Comparison of ENCODE assay signal across 25 cellular contexts in the genomic region with DNA sequence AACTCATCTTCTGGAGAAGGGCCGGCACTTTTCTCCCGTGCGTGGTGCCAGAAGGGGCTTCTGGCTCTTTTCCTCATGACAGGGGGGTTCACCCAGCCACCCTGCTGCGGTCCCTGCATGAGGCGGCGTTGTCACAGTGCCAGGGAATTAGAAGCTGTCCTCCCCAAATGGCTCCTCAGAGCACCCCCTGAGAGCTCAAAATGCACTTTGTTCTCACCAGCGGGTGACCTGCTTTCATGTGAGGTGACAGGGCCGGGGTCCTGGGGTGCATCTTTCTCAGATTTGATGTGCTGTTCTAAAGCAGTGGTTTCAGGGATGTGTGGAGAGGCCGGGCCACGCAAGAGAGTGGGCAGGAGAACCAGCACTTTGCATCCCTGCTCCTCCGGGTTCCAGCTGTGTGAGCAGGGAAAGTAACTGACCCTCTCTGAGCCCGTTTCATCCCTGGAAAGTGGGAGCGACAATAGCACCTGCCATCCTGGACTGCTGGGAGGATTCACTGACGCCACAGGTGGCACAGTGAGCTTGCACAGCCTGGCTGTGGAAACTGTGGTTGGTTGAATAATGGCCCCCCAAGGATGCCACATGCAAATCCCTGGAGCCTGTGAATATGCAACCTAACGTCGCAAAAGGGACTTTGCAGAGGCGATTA.
"Had no signal": no experiment of that assay in that cellular context is flagged by ENCODE, and none has a peak within 500 bp of the region (broad histone marks: within the 10 kb centered on the region; RNA-seq: fewer than 3 reads in every experiment).

No MANE protein-coding gene starts in this region.

- H3K4me1 ChIP-seq: parathyroid adenoma had no signal

- H3K27ac ChIP-seq: epithelial cell of prostate, foreskin keratinocyte, parathyroid adenoma, tibial artery had no signal

- H2AFZ ChIP-seq: parathyroid adenoma had no signal

- H3K9me3 Mint-ChIP-seq: activated CD4-positive, alpha-beta memory T cell treated with anti-CD3 and anti-CD28 coated beads for 36 hours; activated naive CD4-positive, alpha-beta T cell treated with anti-CD3 and anti-CD28 coated beads for 36 hours; activated naive CD8-positive, alpha-beta T cell treated with anti-CD3 and anti-CD28 coated beads, Interleukin-2, amount 10 ng/mL, durations not matched to agents 7 days and 5 days; activated T-cell treated with anti-CD3 and anti-CD28 coated beads, Interleukin-2, amount 50 U/mL, for 72 hours; endodermal cell; natural killer cell; stimulated activated naive CD8-positive, alpha-beta T cell treated with anti-CD3 and anti-CD28 coated beads, Interleukin-15, Interleukin-2, amounts not matched to agents 100 ng/mL and 50 ng/mL, for 24 hours; T-helper 1 cell treated with Interleukin-12 subunit alpha and Interleukin-12 subunit beta and Interleukin-4 antibody, amounts not matched to agents 30 μg/mL and 1 μg/mL, for 36 hours had no signal

- ATAC-seq: activated T-cell treated with anti-CD3 and anti-CD28 coated beads, Interleukin-2, amount 50 U/mL, for 72 hours; foreskin keratinocyte; natural killer cell had no signal

- H3K27me3 ChIP-seq: foreskin keratinocyte, tibial artery had no signal

- DNase-seq: activated CD4-positive, alpha-beta memory T cell treated with anti-CD3 and anti-CD28 coated beads for 36 hours; activated CD4-positive, alpha-beta T cell treated with anti-CD3 and anti-CD28 coated beads for 48 hours; activated effector memory CD4-positive, alpha-beta T cell treated with Interleukin-2 at 50 U/mL for 16 hours; activated naive CD4-positive, alpha-beta T cell treated with anti-CD3 and anti-CD28 coated beads for 36 hours; activated naive CD8-positive, alpha-beta T cell treated with anti-CD3 and anti-CD28 coated beads, Interleukin-2, amount 10 ng/mL, durations not matched to agents 7 days and 5 days; activated T-cell treated with anti-CD3 and anti-CD28 coated beads, Interleukin-2, amount 50 U/mL, for 72 hours; amniotic stem cell; cerebellar nuclear complex; endodermal cell; foreskin keratinocyte; hippocampal formation; left ventricle myocardium superior; mammary epithelial cell; midbrain; natural killer cell; stimulated activated CD4-positive, alpha-beta T cell treated with anti-CD3 and anti-CD28 coated beads, Interleukin-12 subunit alpha, Interleukin-12 subunit beta, amount 100 ng/mL, for 4 hours; stimulated activated CD4-positive, alpha-beta T cell treated with anti-CD3 and anti-CD28 coated beads, Interleukin-4, amount 100 ng/mL, for 4 hours; substantia nigra; T1000; tibial artery had no signal

- H3K4me3 ChIP-seq: coronary artery, tibial artery had no signal

- H3K9ac ChIP-seq: parathyroid adenoma had no signal

- H3K4me1 Mint-ChIP-seq: activated naive CD8-positive, alpha-beta T cell treated with anti-CD3 and anti-CD28 coated beads, Interleukin-2, amount 10 ng/mL, durations not matched to agents 7 days and 5 days; natural killer cell had no signal

- H3K79me2 ChIP-seq: parathyroid adenoma had no signal

- H3K9me3 ChIP-seq: tibial artery had no signal

- H3K36me3 Mint-ChIP-seq: activated CD4-positive, alpha-beta memory T cell treated with anti-CD3 and anti-CD28 coated beads for 36 hours; activated naive CD8-positive, alpha-beta T cell treated with anti-CD3 and anti-CD28 coated beads, Interleukin-2, amount 10 ng/mL, durations not matched to agents 7 days and 5 days; natural killer cell had no signal

- H3K36me3 ChIP-seq: tibial artery had no signal

- H3K4me3 Mint-ChIP-seq: activated CD4-positive, alpha-beta memory T cell treated with anti-CD3 and anti-CD28 coated beads for 36 hours; activated naive CD4-positive, alpha-beta T cell treated with anti-CD3 and anti-CD28 coated beads for 36 hours; activated naive CD8-positive, alpha-beta T cell treated with anti-CD3 and anti-CD28 coated beads, Interleukin-2, amount 10 ng/mL, durations not matched to agents 7 days and 5 days; activated T-cell treated with anti-CD3 and anti-CD28 coated beads, Interleukin-2, amount 50 U/mL, for 72 hours; endodermal cell; natural killer cell; stimulated activated naive CD8-positive, alpha-beta T cell treated with anti-CD3 and anti-CD28 coated beads, Interleukin-15, Interleukin-2, amounts not matched to agents 100 ng/mL and 50 ng/mL, for 24 hours; T-helper 1 cell treated with Interleukin-12 subunit alpha and Interleukin-12 subunit beta and Interleukin-4 antibody, amounts not matched to agents 30 μg/mL and 1 μg/mL, for 36 hours had no signal
